In genomic region chrX:153862369-153863250, GRCh38 we compare ENCODE assay signal across 20 cellular contexts. TPM values are rescaled to one million over a fixed set of nuclear protein-coding genes. Genes with fewer than 3 reads are reported as not detected.
"Had no signal": no experiment of that assay in that cellular context is flagged by ENCODE, and none has a peak within 500 bp of the region (broad histone marks: within the 10 kb centered on the region; RNA-seq: fewer than 3 reads in every experiment).

No MANE protein-coding gene starts in this region.

- H3K27me3 ChIP-seq: cardiac muscle cell, gastroesophageal sphincter, transverse colon had no signal

- H3K36me3 Mint-ChIP-seq: activated naive CD4-positive, alpha-beta T cell treated with anti-CD3 and anti-CD28 coated beads, Interleukin-2, amount 50 U/mL, for 72 hours had no signal

- H3K36me3 ChIP-seq: cardiac muscle cell, colonic mucosa, gastroesophageal sphincter, transverse colon had no signal

- ATAC-seq: activated CD4-positive, alpha-beta T cell treated with anti-CD3 and anti-CD28 coated beads for 36 hours; activated naive CD4-positive, alpha-beta T cell treated with anti-CD3 and anti-CD28 coated beads, Interleukin-2, amount 50 U/mL, for 72 hours; activated T-cell treated with anti-CD3 and anti-CD28 coated beads, Interleukin-2, amount 50 U/mL, for 4 hours; gastroesophageal sphincter; left lobe of liver had no signal

- H3K27me3 Mint-ChIP-seq: activated CD4-positive, alpha-beta memory T cell treated with anti-CD3 and anti-CD28 coated beads, Interleukin-2, amount 10 ng/mL, durations not matched to agents 7 days and 5 days; activated CD4-positive, alpha-beta T cell treated with anti-CD3 and anti-CD28 coated beads for 36 hours had no signal

- H3K9me3 ChIP-seq: colonic mucosa, gastroesophageal sphincter, transverse colon had no signal

- H3K4me3 ChIP-seq: cardiac muscle cell, colonic mucosa, gastroesophageal sphincter, skin epidermis, transverse colon had no signal

- H3K27ac Mint-ChIP-seq: activated CD4-positive, alpha-beta memory T cell treated with anti-CD3 and anti-CD28 coated beads, Interleukin-2, amount 10 ng/mL, durations not matched to agents 7 days and 5 days; activated CD4-positive, alpha-beta T cell treated with anti-CD3 and anti-CD28 coated beads for 36 hours; activated naive CD4-positive, alpha-beta T cell treated with anti-CD3 and anti-CD28 coated beads, Interleukin-2, amount 50 U/mL, for 72 hours had no signal

- H3K4me3 Mint-ChIP-seq: activated CD4-positive, alpha-beta memory T cell treated with anti-CD3 and anti-CD28 coated beads, Interleukin-2, amount 10 ng/mL, durations not matched to agents 7 days and 5 days; activated CD4-positive, alpha-beta T cell treated with anti-CD3 and anti-CD28 coated beads for 36 hours; activated T-cell treated with anti-CD3 and anti-CD28 coated beads, Interleukin-2, amount 50 U/mL, for 4 hours had no signal

- H3K4me1 ChIP-seq: colonic mucosa, gastroesophageal sphincter, transverse colon had no signal

- H3K27ac ChIP-seq: cardiac muscle cell, colonic mucosa, gastroesophageal sphincter, skin epidermis, transverse colon, VCaP had no signal

- H3K9me3 Mint-ChIP-seq: activated CD4-positive, alpha-beta memory T cell treated with anti-CD3 and anti-CD28 coated beads, Interleukin-2, amount 10 ng/mL, durations not matched to agents 7 days and 5 days; activated naive CD4-positive, alpha-beta T cell treated with anti-CD3 and anti-CD28 coated beads, Interleukin-2, amount 50 U/mL, for 72 hours; activated T-cell treated with anti-CD3 and anti-CD28 coated beads, Interleukin-2, amount 50 U/mL, for 4 hours; naive B cell had no signal

- FAIRE-seq: endometrium, keratinocyte had no signal

- DNase-seq: activated CD4-positive, alpha-beta memory T cell treated with anti-CD3 and anti-CD28 coated beads, Interleukin-2, amount 10 ng/mL, durations not matched to agents 7 days and 5 days; activated CD4-positive, alpha-beta T cell treated with anti-CD3 and anti-CD28 coated beads for 36 hours; activated effector memory CD4-positive, alpha-beta T cell treated with anti-CD3 and anti-CD28 coated beads, Interleukin-2, amount 50 U/mL, for 16 hours; activated T-cell treated with anti-CD3 and anti-CD28 coated beads, Interleukin-2, amount 50 U/mL, for 4 hours; colonic mucosa; mammary epithelial cell; naive B cell; stimulated activated CD4-positive, alpha-beta T cell treated with anti-CD3 and anti-CD28 coated beads, Interleukin-4, amount 100 ng/mL, for 24 hours; stimulated activated naive CD4-positive, alpha-beta T cell treated with Interleukin-2 at 50 U/mL for 16 hours; T-helper 1 cell; transverse colon had no signal

RNA-seq across cellular contexts. Expression of gene AVPR2, which starts 41.9 kb away (rescaled TPM):
- total RNA-seq: activated CD4-positive, alpha-beta memory T cell treated with anti-CD3 and anti-CD28 coated beads, Interleukin-2, amount 10 ng/mL, durations not matched to agents 7 days and 5 days; activated CD4-positive, alpha-beta T cell treated with anti-CD3 and anti-CD28 coated beads for 36 hours; activated naive CD4-positive, alpha-beta T cell treated with anti-CD3 and anti-CD28 coated beads, Interleukin-2, amount 50 U/mL, for 72 hours; activated T-cell treated with anti-CD3 and anti-CD28 coated beads, Interleukin-2, amount 50 U/mL, for 4 hours; cardiac muscle cell; left lobe of liver; mammary epithelial cell; mononuclear cell had no signal
- polyA plus RNA-seq: keratinocyte, mammary epithelial cell had no signal
